Comparison of ENCODE assay signal across 33 cellular contexts in the genomic region with DNA sequence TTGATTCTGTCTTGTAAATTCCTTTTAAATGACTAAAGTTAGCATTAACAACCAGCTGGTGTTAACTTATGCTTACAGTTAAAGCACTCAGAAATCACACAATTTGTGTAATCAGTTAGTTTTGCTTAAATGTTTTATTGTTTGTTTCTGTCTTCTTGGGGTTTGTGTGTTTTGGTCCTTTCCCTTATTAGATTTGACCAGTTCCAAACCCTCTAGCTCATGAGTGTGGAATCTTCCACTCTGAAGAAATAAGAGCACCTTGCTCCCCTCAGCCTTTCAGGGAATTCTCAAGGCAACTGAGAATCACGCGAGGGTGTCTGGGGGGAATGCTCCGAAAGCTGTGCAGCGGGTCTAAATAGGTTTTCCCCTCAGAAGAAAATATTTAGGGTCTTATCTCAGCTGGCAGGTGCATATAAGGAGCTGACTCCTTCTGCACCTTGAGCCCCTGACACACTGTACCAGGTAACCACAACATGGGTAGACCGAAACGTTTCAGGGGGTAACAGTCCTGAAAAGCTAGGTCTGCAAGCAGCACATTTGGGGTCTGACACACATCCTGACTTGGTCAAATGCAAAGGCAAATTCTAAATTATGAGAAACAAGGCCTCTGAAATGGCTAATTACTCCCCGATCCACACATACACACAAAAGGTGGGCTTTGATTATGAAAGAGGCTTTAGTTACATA.
"Had no signal": no experiment of that assay in that cellular context is flagged by ENCODE, and none has a peak within 500 bp of the region (broad histone marks: within the 10 kb centered on the region; RNA-seq: fewer than 3 reads in every experiment).

No MANE protein-coding gene starts in this region.

- H3K9ac ChIP-seq: SK-N-SH had no signal

- H3K9me3 Mint-ChIP-seq: activated T-helper 1 cell treated with anti-CD3 and anti-CD28 coated beads, Interleukin-12 subunit alpha, Interleukin-12 subunit beta, Interleukin-2, Interleukin-4 antibody, amounts not matched to agents 30 ng/mL and 10 ng/mL and 1 ng/mL, durations not matched to agents 14 hours and 24 hours and 36 hours had no signal

- ATAC-seq: activated CD4-positive, alpha-beta T cell treated with anti-CD3 and anti-CD28 coated beads for 36 hours; activated CD4-positive, CD25-positive, alpha-beta regulatory T cell treated with anti-CD3 and anti-CD28 coated beads, Interleukin-2, amount 50 U/mL, for 24 hours; activated CD8-positive, alpha-beta T cell treated with anti-CD3 and anti-CD28 coated beads, Interleukin-2, amount 10 ng/mL, durations not matched to agents 7 days and 5 days; activated naive CD4-positive, alpha-beta T cell treated with anti-CD3 and anti-CD28 coated beads, Interleukin-2, amount 50 U/mL, for 72 hours; activated T-cell treated with anti-CD3 and anti-CD28 coated beads, Interleukin-2, amount 50 U/mL, for 4 hours; PC-3 had no signal

- H3K27me3 ChIP-seq: adrenal gland, Peyer's patch had no signal

- H3K9me2 ChIP-seq: SK-N-SH had no signal

- H3K4me1 ChIP-seq: adrenal gland, Peyer's patch had no signal

- H3K27me3 Mint-ChIP-seq: brain had no signal

- H3K4me2 ChIP-seq: SK-N-SH had no signal

- H3K4me3 ChIP-seq: adrenal gland, Peyer's patch, SJSA1 had no signal

- H3K4me3 Mint-ChIP-seq: activated CD4-positive, alpha-beta T cell treated with anti-CD3 and anti-CD28 coated beads for 36 hours; activated CD4-positive, alpha-beta T cell treated with anti-CD3 and anti-CD28 coated beads, Interleukin-2, amount 10 ng/mL, durations not matched to agents 7 days and 5 days; activated CD8-positive, alpha-beta T cell treated with anti-CD3 and anti-CD28 coated beads, Interleukin-2, amount 10 ng/mL, durations not matched to agents 7 days and 5 days; activated naive CD4-positive, alpha-beta T cell treated with anti-CD3 and anti-CD28 coated beads for 36 hours; activated T-cell treated with anti-CD3 and anti-CD28 coated beads, Interleukin-2, amount 50 U/mL, for 4 hours; activated T-helper 1 cell treated with anti-CD3 and anti-CD28 coated beads, Interleukin-12 subunit alpha, Interleukin-12 subunit beta, Interleukin-2, Interleukin-4 antibody, amounts not matched to agents 30 ng/mL and 10 ng/mL and 1 ng/mL, durations not matched to agents 14 hours and 24 hours and 36 hours; brain; T-helper 1 cell treated with Interleukin-12 subunit alpha and Interleukin-12 subunit beta and Interleukin-4 antibody, amounts not matched to agents 30 μg/mL and 1 μg/mL, for 36 hours; T-helper 2 cell treated with Interferon-gamma antibody and Interleukin-4, amounts not matched to agents 5 μg/mL and 100 μg/mL, for 36 hours had no signal

- H3K36me3 Mint-ChIP-seq: brain had no signal

- H3K27ac ChIP-seq: adrenal gland, Peyer's patch, SJSA1 had no signal

- H3K27ac Mint-ChIP-seq: activated CD4-positive, alpha-beta T cell treated with anti-CD3 and anti-CD28 coated beads for 36 hours; activated CD4-positive, alpha-beta T cell treated with anti-CD3 and anti-CD28 coated beads, Interleukin-2, amount 10 ng/mL, durations not matched to agents 7 days and 5 days; activated CD8-positive, alpha-beta T cell treated with anti-CD3 and anti-CD28 coated beads, Interleukin-2, amount 10 ng/mL, durations not matched to agents 7 days and 5 days; activated naive CD4-positive, alpha-beta T cell treated with anti-CD3 and anti-CD28 coated beads for 36 hours; activated naive CD4-positive, alpha-beta T cell treated with anti-CD3 and anti-CD28 coated beads, Interleukin-2, amount 50 U/mL, for 72 hours; activated T-helper 1 cell treated with anti-CD3 and anti-CD28 coated beads, Interleukin-12 subunit alpha, Interleukin-12 subunit beta, Interleukin-2, Interleukin-4 antibody, amounts not matched to agents 30 ng/mL and 10 ng/mL and 1 ng/mL, durations not matched to agents 14 hours and 24 hours and 36 hours; brain; T-helper 1 cell treated with Interleukin-12 subunit alpha and Interleukin-12 subunit beta and Interleukin-4 antibody, amounts not matched to agents 30 μg/mL and 1 μg/mL, for 36 hours; T-helper 2 cell treated with Interferon-gamma antibody and Interleukin-4, amounts not matched to agents 5 μg/mL and 100 μg/mL, for 36 hours had no signal

- H3K4me1 Mint-ChIP-seq: activated CD4-positive, alpha-beta T cell treated with anti-CD3 and anti-CD28 coated beads for 36 hours; activated CD4-positive, alpha-beta T cell treated with anti-CD3 and anti-CD28 coated beads, Interleukin-2, amount 10 ng/mL, durations not matched to agents 7 days and 5 days; brain had no signal

- DNase-seq: activated CD4-positive, alpha-beta T cell treated with anti-CD3 and anti-CD28 coated beads for 36 hours; activated CD4-positive, alpha-beta T cell treated with anti-CD3 and anti-CD28 coated beads, Interleukin-2, amount 10 ng/mL, durations not matched to agents 7 days and 5 days; activated CD4-positive, alpha-beta T cell treated with anti-CD3 and anti-CD28 coated beads, Interleukin-2, amount 50 U/mL, for 48 hours; activated CD8-positive, alpha-beta memory T cell treated with anti-CD3 and anti-CD28 coated beads, Interleukin-2, amount 50 U/mL, for 4 hours; activated CD8-positive, alpha-beta T cell treated with anti-CD3 and anti-CD28 coated beads, Interleukin-2, amount 10 ng/mL, durations not matched to agents 7 days and 5 days; activated gamma-delta T cell treated with Interleukin-2 at 50 U/mL for 16 hours; activated naive CD4-positive, alpha-beta T cell treated with anti-CD3 and anti-CD28 coated beads for 36 hours; activated T-cell treated with anti-CD3 and anti-CD28 coated beads for 4 hours; activated T-cell treated with anti-CD3 and anti-CD28 coated beads, Interleukin-2, amount 50 U/mL, for 4 hours; adrenal gland; caudate nucleus; cerebellar nuclear complex; Karpas-422; NCI-H1105; NCI-H1417 treated with DMSO at 0.1 percent for 48 hours; NCI-H1930; NCI-H2081 treated with DMSO at 0.1 percent for 48 hours; NCI-H226; NCI-H446 treated with DMSO at 0.1 percent for 48 hours; NCI-H524 treated with DMSO at 0.1 percent for 48 hours; NK-92 treated with Interleukin-12 subunit alpha and Interleukin-12 subunit beta, amount 100 ng/mL, for 24 hours; PC-3; Peyer's patch; RPMI8226; SHP77 treated with DMSO at 0.1 percent for 48 hours; SK-N-SH had no signal

- H3K36me3 ChIP-seq: adrenal gland, Peyer's patch, SJSA1 had no signal

- H3K9me3 ChIP-seq: adrenal gland, Peyer's patch, SJSA1, SK-N-SH had no signal
